ENCODE assay signal across 7 cellular contexts in genomic region chr11:65778901-65779668, GRCh38. TPM values are rescaled to one million over a fixed set of nuclear protein-coding genes. Genes with fewer than 3 reads are reported as not detected.
DNase-seq lines count a peak whose midpoint lies in the region; ATAC-seq and TF ChIP-seq lines count a peak whose summit lies in the region.

No MANE protein-coding gene starts in this region.

- H3K36me3 Mint-ChIP-seq in activated CD8-positive, alpha-beta T cell treated with anti-CD3 and anti-CD28 coated beads, Interleukin-2, amount 10 ng/mL, durations not matched to agents 7 days and 5 days (ENCODE audit: low read depth) = peaks cover 16% of the 10 kb centered on the region
- H3K36me3 Mint-ChIP-seq in stimulated activated memory B cell treated with anti-CD40 and anti-IgM and Interleukin-4, amounts not matched to agents 10 μg/mL and 1 μg/mL and 100 μg/mL, for 72 hours = peaks cover 12% of the 10 kb centered on the region

- H3K36me3 ChIP-seq in iPS-20b (ENCODE audit: insufficient read depth, low read depth, low read length) = peaks cover 11% of the 10 kb centered on the region; the same call in 1 of the 2 replicates

- peaks cover 3% of the 10 kb centered on the region for H3K27me3 Mint-ChIP-seq in activated CD8-positive, alpha-beta T cell treated with anti-CD3 and anti-CD28 coated beads, Interleukin-2, amount 10 ng/mL, durations not matched to agents 7 days and 5 days (ENCODE audit: low read depth)
- no peaks in the 10 kb centered on the region for H3K27me3 Mint-ChIP-seq in stimulated activated memory B cell treated with anti-CD40 and anti-IgM and Interleukin-4, amounts not matched to agents 10 μg/mL and 1 μg/mL and 100 μg/mL, for 72 hours

- no peaks in the 10 kb centered on the region for H3K9me3 ChIP-seq in iPS-20b (ENCODE audit: insufficient read depth, low read depth, low read length)

- CTCF ChIA-PET in activated CD8-positive, alpha-beta T cell treated with anti-CD3 and anti-CD28 coated beads, Interleukin-2, amount 10 ng/mL, durations not matched to agents 7 days and 5 days (lab: Charles Lee) = interaction anchor here (0.6 to 10.0 kb wide), 51 partner anchors 8 to 667 kb away, joined by 3 to 210 read pairs (median 6); partner anchors contain the start of genes CCDC85B, FIBP, GAL3ST3 and KAT5

- H3K4me3 ChIP-seq in HFF-Myc (replicated peaks; ENCODE audit: low read depth, low read length) (peak overlapping the region; percentile 76), iPS-20b (ENCODE audit: low read length) (peak overlapping the region; percentile 57; the same call in 1 of the 2 replicates)

- H3K9me3 Mint-ChIP-seq in activated CD8-positive, alpha-beta T cell treated with anti-CD3 and anti-CD28 coated beads, Interleukin-2, amount 10 ng/mL, durations not matched to agents 7 days and 5 days (ENCODE audit: insufficient read depth) = no peaks in the 10 kb centered on the region
- no peaks in the 10 kb centered on the region for H3K9me3 Mint-ChIP-seq in stimulated activated memory B cell treated with anti-CD40 and anti-IgM and Interleukin-4, amounts not matched to agents 10 μg/mL and 1 μg/mL and 100 μg/mL, for 72 hours

- H3K27ac Mint-ChIP-seq in activated CD8-positive, alpha-beta T cell treated with anti-CD3 and anti-CD28 coated beads, Interleukin-2, amount 10 ng/mL, durations not matched to agents 7 days and 5 days = no peak overlapping the region
- H3K27ac Mint-ChIP-seq in stimulated activated memory B cell treated with anti-CD40 and anti-IgM and Interleukin-4, amounts not matched to agents 10 μg/mL and 1 μg/mL and 100 μg/mL, for 72 hours = peak overlapping the region; percentile 95

- no peak overlapping the region for H3K27ac ChIP-seq in iPS-20b (ENCODE audit: low read length)

- ATAC-seq in activated CD8-positive, alpha-beta T cell treated with anti-CD3 and anti-CD28 coated beads, Interleukin-2, amount 10 ng/mL, durations not matched to agents 7 days and 5 days = no peak
- ATAC-seq in stimulated activated memory B cell treated with anti-CD40 and anti-IgM and Interleukin-4, amounts not matched to agents 10 μg/mL and 1 μg/mL and 100 μg/mL, for 72 hours = no peak
- ATAC-seq in HG03025 (IDR thresholded peaks at IDR 0.05; ENCODE audit: low FRiP score, unreplicated experiment) = no peak
- ATAC-seq in GM19328 (IDR thresholded peaks at IDR 0.05; ENCODE audit: unreplicated experiment) = no peak

- H3K4me3 Mint-ChIP-seq in activated CD8-positive, alpha-beta T cell treated with anti-CD3 and anti-CD28 coated beads, Interleukin-2, amount 10 ng/mL, durations not matched to agents 7 days and 5 days = peak overlapping the region; percentile 87
- H3K4me3 Mint-ChIP-seq in stimulated activated memory B cell treated with anti-CD40 and anti-IgM and Interleukin-4, amounts not matched to agents 10 μg/mL and 1 μg/mL and 100 μg/mL, for 72 hours = peak overlapping the region; percentile 72

- H3K27me3 ChIP-seq in iPS-20b (ENCODE audit: insufficient read depth, low read length) = peaks cover 31% of the 10 kb centered on the region

- no peak overlapping the region for H3K9ac ChIP-seq in iPS-20b (ENCODE audit: low read depth, low read length)

- no peaks in the 10 kb centered on the region for H3K4me1 ChIP-seq in iPS-20b (ENCODE audit: insufficient read depth, low read length)

- TF ChIP-seq CTCF in HFF-Myc (IDR thresholded peaks at IDR 0.05; ENCODE audit: low read depth, low read length, missing control alignments) = no peak

- POLR2A ChIA-PET in activated CD8-positive, alpha-beta T cell treated with anti-CD3 and anti-CD28 coated beads, Interleukin-2, amount 10 ng/mL, durations not matched to agents 7 days and 5 days (lab: Charles Lee) = interaction anchor here (0.9 to 2.9 kb wide), 10 partner anchors 12 to 111 kb away, joined by 3 to 17 read pairs (median 6); partner anchors contain the start of genes KAT5 and MUS81

- peaks cover 13% of the 10 kb centered on the region for H3K4me1 Mint-ChIP-seq in activated CD8-positive, alpha-beta T cell treated with anti-CD3 and anti-CD28 coated beads, Interleukin-2, amount 10 ng/mL, durations not matched to agents 7 days and 5 days (ENCODE audit: low read depth)
- peaks cover 43% of the 10 kb centered on the region for H3K4me1 Mint-ChIP-seq in stimulated activated memory B cell treated with anti-CD40 and anti-IgM and Interleukin-4, amounts not matched to agents 10 μg/mL and 1 μg/mL and 100 μg/mL, for 72 hours

- no peak for DNase-seq in HFF-Myc (ENCODE audit: extremely low read depth, low read depth)
- peak; percentile 16 for DNase-seq in activated CD8-positive, alpha-beta T cell treated with anti-CD3 and anti-CD28 coated beads, Interleukin-2, amount 10 ng/mL, durations not matched to agents 7 days and 5 days
- no peak for DNase-seq in NCI-H2171 treated with DMSO at 0.1 percent for 48 hours (lab: John Stamatoyannopoulos, UW)

RNA-seq across cellular contexts. Expression of gene AP5B1, which starts 1.7 kb away (rescaled TPM):
- total RNA-seq in activated CD8-positive, alpha-beta T cell treated with anti-CD3 and anti-CD28 coated beads, Interleukin-2, amount 10 ng/mL, durations not matched to agents 7 days and 5 days = 10 to 100 TPM; 21.9 to 22.5 TPM

RNA-seq across cellular contexts. Expression of gene OVOL1, which starts 7.8 kb away (rescaled TPM):
- under 1 TPM in 1 of 2 experiments, not detected in 1; 0.08 TPM for total RNA-seq in activated CD8-positive, alpha-beta T cell treated with anti-CD3 and anti-CD28 coated beads, Interleukin-2, amount 10 ng/mL, durations not matched to agents 7 days and 5 days

RNA-seq across cellular contexts. Expression of gene SNX32, which starts 54.7 kb away (rescaled TPM):
- total RNA-seq in activated CD8-positive, alpha-beta T cell treated with anti-CD3 and anti-CD28 coated beads, Interleukin-2, amount 10 ng/mL, durations not matched to agents 7 days and 5 days = 1 to 10 TPM in 1 of 2 experiments, under 1 TPM in 1; 0.44 to 1.6 TPM

RNA-seq across cellular contexts. Expression of gene RNASEH2C, which starts 58.5 kb away (rescaled TPM):
- 10 to 100 TPM; 88.0 to 92.3 TPM for total RNA-seq in activated CD8-positive, alpha-beta T cell treated with anti-CD3 and anti-CD28 coated beads, Interleukin-2, amount 10 ng/mL, durations not matched to agents 7 days and 5 days
